In genomic region chr2:85560812-85561279, GRCh38 we compare ENCODE assay signal across 8 cellular contexts. TPM values are rescaled to one million over a fixed set of nuclear protein-coding genes. Genes with fewer than 3 reads are reported as not detected.
DNase-seq lines count a peak whose midpoint lies in the region; ATAC-seq and TF ChIP-seq lines count a peak whose summit lies in the region.

No MANE protein-coding gene starts in this region.

- TF ChIP-seq CTCF in BE2C (IDR thresholded peaks at IDR 0.05; ENCODE audit: low read depth, low read length) (no peak), fibroblast of mammary gland (conservative IDR thresholded peaks at IDR 0.05; ENCODE audit: control insufficient read depth, insufficient read depth, low read depth, low read length) (no peak)

- H3K27ac ChIP-seq in GM23248 (peak overlapping the region; percentile 62), SK-N-MC (no peak overlapping the region), rectal smooth muscle tissue (ENCODE audit: low read depth, low read length) (peak overlapping the region; percentile 78)

- no peaks in the 10 kb centered on the region for H4K20me1 ChIP-seq in GM23248 (ENCODE audit: insufficient read depth)

- peaks cover 54% of the 10 kb centered on the region for H3K79me2 ChIP-seq in GM23248 (ENCODE audit: insufficient read depth)

- intact Hi-C loops in left colon (cut with DNase I, micrococcal nuclease) = no loop called here

- DNase-seq in BE2C (no peak), GM23248 (peak; percentile 46), SK-N-MC (ENCODE audit: low read depth, low spot score) (no peak), fibroblast of mammary gland (ENCODE audit: low read depth) (no peak), left colon (no peak), DMS79 (lab: John Stamatoyannopoulos, UW) (no peak)
- DNase-seq in activated CD8-positive, alpha-beta memory T cell treated with anti-CD3 and anti-CD28 coated beads, Interleukin-2, amount 50 U/mL, for 4 hours = no peak

- peak overlapping the region; percentile 99 for H2AFZ ChIP-seq in GM23248

- H3K27me3 ChIP-seq in BE2C = no peaks in the 10 kb centered on the region
- no peaks in the 10 kb centered on the region for H3K27me3 ChIP-seq in GM23248 (replicated peaks; ENCODE audit: insufficient read depth)
- H3K27me3 ChIP-seq in rectal smooth muscle tissue (ENCODE audit: control insufficient read depth, insufficient read depth, low read length) = no peaks in the 10 kb centered on the region

- in situ Hi-C loops in GM23248 (cut with MboI) = no loop called here

- no peak for ATAC-seq in left colon

- H3K4me1 ChIP-seq in BE2C (no peaks in the 10 kb centered on the region), GM23248 (ENCODE audit: insufficient read depth) (peaks cover 14% of the 10 kb centered on the region), rectal smooth muscle tissue (ENCODE audit: control insufficient read depth, insufficient read depth, low read length) (peaks cover 3% of the 10 kb centered on the region)

- H3K9ac ChIP-seq in GM23248 (peak overlapping the region; percentile 81), SK-N-MC (ENCODE audit: insufficient read length) (peak overlapping the region; percentile 70), rectal smooth muscle tissue (ENCODE audit: low read length) (no peak overlapping the region)

- H3K4me3 ChIP-seq in BE2C (ENCODE audit: low read depth, low read length) (peak overlapping the region; percentile 75), GM23248 (peak overlapping the region; percentile 91), SK-N-MC (peak overlapping the region; percentile 95), fibroblast of mammary gland (ENCODE audit: control insufficient read depth, low read depth, low read length) (peak overlapping the region; percentile 93), rectal smooth muscle tissue (ENCODE audit: low read length) (peak overlapping the region; percentile 89)

- H3K36me3 ChIP-seq in BE2C (no peaks in the 10 kb centered on the region), GM23248 (ENCODE audit: low read depth) (no peaks in the 10 kb centered on the region; the same call in 1 of the 2 replicates), SK-N-MC (ENCODE audit: insufficient read depth, low read length) (peaks cover 11% of the 10 kb centered on the region), rectal smooth muscle tissue (ENCODE audit: control insufficient read depth, insufficient read depth, low read length) (no peaks in the 10 kb centered on the region)

- H3F3A ChIP-seq in GM23248 (ENCODE audit: insufficient read depth) = no peaks in the 10 kb centered on the region

- H3K9me2 ChIP-seq in GM23248 (ENCODE audit: insufficient read depth) = no peaks in the 10 kb centered on the region

- H3K4me2 ChIP-seq in GM23248 (ENCODE audit: unreplicated experiment) = peak overlapping the region; percentile 90

- H3K9me3 ChIP-seq in BE2C (no peaks in the 10 kb centered on the region), GM23248 (ENCODE audit: low read depth) (no peaks in the 10 kb centered on the region), SK-N-MC (ENCODE audit: low read depth, low read length) (no peaks in the 10 kb centered on the region)

- 3% methylated on average over 12 to 14 of the region's 14 CpGs for WGBS in GM23248 (ENCODE audit: low coverage in 1 of 2, low lambda C conversion rate in 2 of 2, missing lambda C conversion rate in 2 of 2), 2 experiments

RNA-seq across cellular contexts. Expression of gene GGCX, which starts 0.4 kb away (rescaled TPM):
- 49.8 TPM for polyA plus RNA-seq in BE2C (2012; ENCODE audit: insufficient read depth, insufficient read length, low read depth)
- total RNA-seq in GM23248 (2014; rRNA removed; shearing (Covaris generic)) = 74.7 and 81.3 TPM in 2 replicates
- polyA plus RNA-seq in GM23248 (2016; fragmentation: Nextera tagmentation; extraction: Ambion mirVana) = 62.7 and 65.4 TPM in 2 replicates
- 10 to 100 TPM; 25.1 to 27.8 TPM for total RNA-seq in left colon

RNA-seq across cellular contexts. Expression of gene VAMP8, which starts 16.5 kb away (rescaled TPM):
- 1.4 TPM for polyA plus RNA-seq in BE2C (2012; ENCODE audit: insufficient read depth, insufficient read length, low read depth)
- 1.7 TPM in 1 of 2 replicates, not detected in the other for total RNA-seq in GM23248 (2014; rRNA removed; shearing (Covaris generic))
- polyA plus RNA-seq in GM23248 (2016; fragmentation: Nextera tagmentation; extraction: Ambion mirVana) = 1.0 and 1.2 TPM in 2 replicates
- 100 to 1,000 TPM; 268 to 282 TPM for total RNA-seq in left colon

RNA-seq across cellular contexts. Expression of gene MAT2A, which starts 21.9 kb away (rescaled TPM):
- 983 TPM for polyA plus RNA-seq in BE2C (2012; ENCODE audit: insufficient read depth, insufficient read length, low read depth)
- total RNA-seq in GM23248 (2014; rRNA removed; shearing (Covaris generic)) = 104 and 125 TPM in 2 replicates
- 193 and 217 TPM in 2 replicates for polyA plus RNA-seq in GM23248 (2016; fragmentation: Nextera tagmentation; extraction: Ambion mirVana)
- 100 to 1,000 TPM; 147 to 173 TPM for total RNA-seq in left colon

RNA-seq across cellular contexts. Expression of gene VAMP5, which starts 23.4 kb away (rescaled TPM):
- 9.8 TPM for polyA plus RNA-seq in BE2C (2012; ENCODE audit: insufficient read depth, insufficient read length, low read depth)
- 50.3 and 59.0 TPM in 2 replicates for total RNA-seq in GM23248 (2014; rRNA removed; shearing (Covaris generic))
- 287 and 289 TPM in 2 replicates for polyA plus RNA-seq in GM23248 (2016; fragmentation: Nextera tagmentation; extraction: Ambion mirVana)
- total RNA-seq in left colon = 10 to 100 TPM; 20.1 to 20.4 TPM

RNA-seq across cellular contexts. Expression of gene RNF181, which starts 34.7 kb away (rescaled TPM):
- 233 TPM for polyA plus RNA-seq in BE2C (2012; ENCODE audit: insufficient read depth, insufficient read length, low read depth)
- total RNA-seq in GM23248 (2014; rRNA removed; shearing (Covaris generic)) = 159 and 178 TPM in 2 replicates
- polyA plus RNA-seq in GM23248 (2016; fragmentation: Nextera tagmentation; extraction: Ambion mirVana) = 294 and 308 TPM in 2 replicates
- total RNA-seq in left colon = 10 to 100 TPM; 78.8 to 84.2 TPM

Comparison
In these comparisons a context has a peak if more than half of its experiments do, and no peak if none do; other contexts are left out.
1. RNA of gene VAMP8, which starts 16.5 kb away (total RNA-seq): 268 to 282 TPM in left colon; 1.7 TPM in GM23248; every median in the first group is over 10 times any median in the second.
2. Peak in every context shown above with its lines, with median percentiles within 50 percentile points of each other: H3K4me3 ChIP-seq.